ENCODE assay signal across 32 cellular contexts in genomic region chr9:7944521-7945022, GRCh38.
"Had no signal": no experiment of that assay in that cellular context is flagged by ENCODE, and none has a peak within 500 bp of the region (broad histone marks: within the 10 kb centered on the region; RNA-seq: fewer than 3 reads in every experiment).

No MANE protein-coding gene starts in this region.

- H3K4me3 ChIP-seq: adrenal gland, body of pancreas, breast epithelium, Peyer's patch had no signal

- H3K4me1 ChIP-seq: adrenal gland, body of pancreas, breast epithelium, Peyer's patch had no signal

- H3K4me3 Mint-ChIP-seq: activated B cell treated with CpG ODN at 0.5 μM for 24 hours; activated CD4-positive, alpha-beta memory T cell treated with anti-CD3 and anti-CD28 coated beads for 36 hours; activated naive CD4-positive, alpha-beta T cell treated with anti-CD3 and anti-CD28 coated beads for 36 hours; activated T-cell treated with anti-CD3 and anti-CD28 coated beads, Interleukin-2, amount 50 U/mL, for 4 hours; activated T-helper 1 cell treated with anti-CD3 and anti-CD28 coated beads, Interleukin-12 subunit alpha, Interleukin-12 subunit beta, Interleukin-2, Interleukin-4 antibody, amounts not matched to agents 30 ng/mL and 10 ng/mL and 1 ng/mL, durations not matched to agents 14 hours and 24 hours and 36 hours had no signal

- H3K36me3 ChIP-seq: adrenal gland, breast epithelium, Peyer's patch had no signal

- H3K27me3 ChIP-seq: adrenal gland, body of pancreas, breast epithelium, Peyer's patch had no signal

- H3K9me3 ChIP-seq: adrenal gland, body of pancreas, breast epithelium, Peyer's patch had no signal

- H3K27ac ChIP-seq: adrenal gland, body of pancreas, breast epithelium, Peyer's patch, VCaP had no signal

- ATAC-seq: activated naive CD4-positive, alpha-beta T cell treated with anti-CD3 and anti-CD28 coated beads, Interleukin-2, amount 50 U/mL, for 72 hours; activated T-cell treated with anti-CD3 and anti-CD28 coated beads, Interleukin-2, amount 50 U/mL, for 4 hours; body of pancreas had no signal

- DNase-seq: activated B cell treated with CpG ODN at 0.5 μM for 24 hours; activated CD4-positive, alpha-beta memory T cell treated with anti-CD3 and anti-CD28 coated beads for 36 hours; activated CD4-positive, alpha-beta T cell treated with anti-CD3 and anti-CD28 coated beads for 4 hours; activated CD4-positive, alpha-beta T cell treated with anti-CD3 and anti-CD28 coated beads, Interleukin-2, amount 50 U/mL, for 1 hour; activated CD4-positive, CD25-positive, alpha-beta regulatory T cell treated with anti-CD3 and anti-CD28 coated beads, Interleukin-2, amount 50 U/mL, for 72 hours; activated CD8-positive, alpha-beta memory T cell treated with anti-CD3 and anti-CD28 coated beads, Interleukin-2, amount 50 U/mL, for 4 hours; activated gamma-delta T cell treated with Interleukin-2 at 50 U/mL for 16 hours; activated naive CD4-positive, alpha-beta T cell treated with anti-CD3 and anti-CD28 coated beads for 36 hours; activated T-cell treated with anti-CD3 and anti-CD28 coated beads for 4 hours; activated T-cell treated with anti-CD3 and anti-CD28 coated beads, Interleukin-2, amount 50 U/mL, for 4 hours; adrenal gland; body of pancreas; Karpas-422; NCI-H1436 treated with DMSO at 0.1 percent for 48 hours; NCI-H1694 treated with DMSO at 0.1 percent for 48 hours; NCI-H2029; NCI-H2171 treated with DMSO at 0.1 percent for 48 hours; NCI-H2227 treated with DMSO at 0.1 percent for 48 hours; NCI-H446; NCI-H510A treated with DMSO at 0.1 percent for 48 hours; NCI-H526 treated with DMSO at 0.1 percent for 48 hours; NCI-H774; Peyer's patch; RPMI8226; SW 1271; T-helper 1 cell; T-helper 2 cell; T-helper 9 cell had no signal

- H3K27ac Mint-ChIP-seq: activated B cell treated with CpG ODN at 0.5 μM for 24 hours; activated CD4-positive, alpha-beta memory T cell treated with anti-CD3 and anti-CD28 coated beads for 36 hours; activated naive CD4-positive, alpha-beta T cell treated with anti-CD3 and anti-CD28 coated beads for 36 hours; activated naive CD4-positive, alpha-beta T cell treated with anti-CD3 and anti-CD28 coated beads, Interleukin-2, amount 50 U/mL, for 72 hours; activated T-helper 1 cell treated with anti-CD3 and anti-CD28 coated beads, Interleukin-12 subunit alpha, Interleukin-12 subunit beta, Interleukin-2, Interleukin-4 antibody, amounts not matched to agents 30 ng/mL and 10 ng/mL and 1 ng/mL, durations not matched to agents 14 hours and 24 hours and 36 hours had no signal

- H3K27me3 Mint-ChIP-seq: activated B cell treated with CpG ODN at 0.5 μM for 24 hours; activated CD4-positive, alpha-beta memory T cell treated with anti-CD3 and anti-CD28 coated beads for 36 hours had no signal
